8 cellular contexts compared by ENCODE assay signal in the genomic region with DNA sequence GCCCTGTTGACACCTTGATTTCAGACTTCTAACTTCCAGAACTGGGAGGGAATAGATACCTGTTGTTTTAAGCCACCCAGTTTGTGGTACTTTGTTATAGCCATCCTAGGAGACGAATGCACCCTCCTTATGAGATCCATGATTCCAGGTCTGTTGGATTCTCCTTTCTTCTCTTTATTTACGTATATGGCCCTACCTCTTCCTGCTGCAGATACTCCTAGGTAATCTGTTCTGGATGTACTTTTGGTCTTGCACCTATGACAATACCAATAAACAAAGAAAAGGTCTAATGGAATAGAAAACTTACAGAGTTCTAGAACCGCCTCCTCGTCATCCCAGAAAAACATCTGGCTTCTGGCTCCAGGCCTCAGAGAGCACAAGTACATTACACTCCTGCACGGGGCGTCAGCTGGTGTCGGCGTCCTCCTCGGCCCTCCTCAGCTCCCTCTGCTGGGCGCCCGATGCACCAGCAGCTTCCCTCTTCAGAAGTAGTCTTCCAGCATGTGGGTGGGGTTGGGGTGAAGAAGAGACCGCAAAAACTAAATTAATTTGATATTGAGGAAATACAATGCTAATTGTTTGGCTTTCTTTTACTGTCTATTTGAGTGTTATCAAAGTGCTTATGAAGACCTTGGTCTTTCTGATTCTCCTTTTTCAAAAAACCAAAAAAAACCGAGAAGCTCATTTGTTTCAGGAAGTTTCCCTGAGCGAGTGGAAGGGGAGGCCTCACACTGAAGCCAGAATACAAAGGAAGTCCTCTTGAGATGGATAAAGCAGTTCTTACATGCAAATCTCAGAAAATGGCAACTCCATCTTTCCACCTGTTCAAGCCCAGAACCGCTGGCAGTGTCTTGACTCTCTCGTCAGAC. TPM values are rescaled to one million over a fixed set of nuclear protein-coding genes. Genes with fewer than 3 reads are reported as not detected.
DNase-seq lines count a peak whose midpoint lies in the region; ATAC-seq lines count a peak whose summit lies in the region.

No MANE protein-coding gene starts in this region.

- DNase-seq in DMS114 treated with DMSO at 0.1 percent for 48 hours (lab: John Stamatoyannopoulos, UW; ENCODE audit: unreplicated experiment) (peak; percentile 67), SK-MEL-5 (ENCODE audit: low read depth, low spot score) (peak; percentile 90), head of caudate nucleus (peak; percentile 70 to 91 (median 82)), putamen (ENCODE audit: low spot score) (peak; percentile 78), kidney glomerular epithelial cell (lab: John Stamatoyannopoulos, UW) (no peak)
- peak; percentile 65 for DNase-seq in Jurkat, Clone E6-1 (ENCODE audit: low read depth, low spot score)
- peak; percentile 59 for DNase-seq in activated gamma-delta T cell treated with anti-CD3 and anti-CD28 coated beads, Interleukin-2, amount 50 U/mL, for 16 hours (ENCODE audit: low read depth)

- intact Hi-C loops in head of caudate nucleus (cut with DNase I): no loop called here

- ATAC-seq in GM21515 (IDR thresholded peaks at IDR 0.05; ENCODE audit: unreplicated experiment): peak; percentile 88

- H3K4me3 ChIP-seq in Jurkat, Clone E6-1 (ENCODE audit: low read length): no peak overlapping the region

- in situ Hi-C loops in SK-MEL-5 (cut with HindIII; ENCODE audit: low pct_unique_long_range_greater_than_20kb, low sequenced_read_pairs): no loop called here

RNA-seq across cellular contexts. Expression of gene ATXN1, which starts 9.7 kb away (rescaled TPM):
- polyA plus RNA-seq in Jurkat, Clone E6-1 (2012; ENCODE audit: insufficient read depth, insufficient read length): 1.7 TPM
- 13.4 and 17.2 TPM in 2 replicates for total RNA-seq in SK-MEL-5 (2014; rRNA removed; shearing (Covaris generic))
- 9.8 and 20.6 TPM in 2 replicates for polyA plus RNA-seq in SK-MEL-5 (2015; cell fraction: cytosol; rRNA removed)
- polyA plus RNA-seq in SK-MEL-5 (2015; cell fraction: nucleus; rRNA removed): 36.2 and 46.0 TPM in 2 replicates
